8 cellular contexts compared by ENCODE assay signal in the genomic region with DNA sequence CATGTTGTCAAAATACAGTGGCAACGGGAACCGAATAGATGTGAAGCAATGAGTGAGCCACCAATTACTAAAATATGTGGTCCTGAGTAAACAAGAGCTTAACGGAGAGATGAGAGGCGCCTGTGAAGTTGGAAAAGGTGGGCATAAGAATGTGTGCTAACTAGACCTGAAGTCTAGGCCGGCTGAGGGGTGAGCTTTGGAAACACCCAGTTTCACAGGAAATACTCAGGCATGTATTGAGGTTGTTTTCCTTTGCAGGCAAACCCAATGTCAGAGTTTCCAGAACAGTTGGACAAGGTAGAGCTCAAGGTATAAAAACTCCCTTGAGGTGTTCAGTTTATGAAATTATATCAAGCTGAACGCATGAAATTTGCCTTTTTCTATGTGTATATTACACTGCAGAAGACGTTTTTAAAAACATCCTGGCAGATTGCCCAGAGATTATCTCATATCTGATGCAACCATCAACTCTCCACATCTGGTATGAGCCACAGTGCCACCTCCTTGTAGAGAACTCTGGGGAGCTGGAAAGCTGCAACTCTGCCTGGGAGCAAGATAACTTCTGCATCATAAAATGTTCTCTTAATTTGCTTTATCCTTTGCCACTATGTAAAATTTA. TPM values are rescaled to one million over a fixed set of nuclear protein-coding genes. Genes with fewer than 3 reads are reported as not detected.
DNase-seq lines count a peak whose midpoint lies in the region; ATAC-seq and TF ChIP-seq lines count a peak whose summit lies in the region.

No MANE protein-coding gene starts in this region.

- DNase-seq in HCT116 (ENCODE audit: low read depth, low spot score) = peak; percentile 51
- DNase-seq in PC-9 = no peak
- peak; percentile 93 for DNase-seq in epithelial cell of esophagus (ENCODE audit: low read depth)
- DNase-seq in NCI-H1048 (lab: John Stamatoyannopoulos, UW) = no peak
- no peak for DNase-seq in stimulated activated CD8-positive, alpha-beta memory T cell treated with anti-CD3 and anti-CD28 coated beads, Interleukin-4, amount 100 ng/mL, for 48 hours
- DNase-seq in DMS114 treated with DMSO at 0.1 percent for 48 hours (lab: John Stamatoyannopoulos, UW; ENCODE audit: unreplicated experiment) = no peak
- DNase-seq in activated CD4-positive, CD25-positive, alpha-beta regulatory T cell (lab: John Stamatoyannopoulos, UW) = no peak

- peak overlapping the region in 6 of 11 experiments; percentile 24 to 71 (median 48); a peak in 9 of 22 replicates for H3K27ac ChIP-seq in BLaER1 treated with 17β-estradiol and CSF1 and Interleukin-3, amounts not matched to agents 10 nM and 100 nM
- no peak overlapping the region; the same call in 1 of the 2 replicates for H3K27ac ChIP-seq in HCT116 (ENCODE audit: low read depth, low read length)
- no peak overlapping the region for H3K27ac ChIP-seq in PC-9

- no peaks in the 10 kb centered on the region for H3K27me3 ChIP-seq in BLaER1 treated with 17β-estradiol and CSF1 and Interleukin-3, amounts not matched to agents 10 nM and 100 nM
- H3K27me3 ChIP-seq in HCT116 (ENCODE audit: insufficient read depth, low read length) = no peaks in the 10 kb centered on the region
- H3K27me3 ChIP-seq in PC-9 (ENCODE audit: insufficient read depth, low read depth) = no peaks in the 10 kb centered on the region

- no peak overlapping the region for H3K4me3 ChIP-seq in BLaER1 treated with 17β-estradiol and CSF1 and Interleukin-3, amounts not matched to agents 10 nM and 100 nM
- H3K4me3 ChIP-seq in HCT116 (replicated peaks in 1 of 2; ENCODE audit: low read depth in 1 of 2, low read length in 2 of 2) (no peak overlapping the region), PC-9 (no peak overlapping the region), epithelial cell of esophagus (ENCODE audit: low read length) (no peak overlapping the region)

- intact Hi-C loops in HCT116 (cut with micrococcal nuclease) = loop anchor here (10.0 kb wide), 1 partner anchor 424 kb away; a partner anchor contains a TSS
- intact Hi-C loops in PC-9 (cut with micrococcal nuclease; ENCODE audit: unreplicated experiment) = no loop called here

- peak overlapping the region; percentile 87 for H2AFZ ChIP-seq in HCT116 (ENCODE audit: low read depth, low read length, poor library complexity, severe bottlenecking)
- peak overlapping the region; percentile 51; the same call in 1 of the 2 replicates for H2AFZ ChIP-seq in PC-9

- H3K9me3 ChIP-seq in BLaER1 treated with 17β-estradiol and CSF1 and Interleukin-3, amounts not matched to agents 10 nM and 100 nM (replicated peaks in 1 of 11) = no peaks in the 10 kb centered on the region
- H3K9me3 ChIP-seq in HCT116 (ENCODE audit: control insufficient read depth in 1 of 2, insufficient read depth in 1 of 2, low read depth in 1 of 2, low read length in 2 of 2) = no peaks in the 10 kb centered on the region
- no peaks in the 10 kb centered on the region for H3K9me3 ChIP-seq in PC-9 (ENCODE audit: insufficient read depth, low read depth)

- no peaks in the 10 kb centered on the region for H3K36me3 ChIP-seq in BLaER1 treated with 17β-estradiol and CSF1 and Interleukin-3, amounts not matched to agents 10 nM and 100 nM
- H3K36me3 ChIP-seq in HCT116 (ENCODE audit: control insufficient read depth in 1 of 2, insufficient read depth in 2 of 2, low read length in 2 of 2) (no peaks in the 10 kb centered on the region), PC-9 (ENCODE audit: low read depth) (no peaks in the 10 kb centered on the region)

- peaks cover 0 to 3% (median 0%) of the 10 kb centered on the region in 11 experiments; a peak in 1 of 22 replicates for H4K20me1 ChIP-seq in BLaER1 treated with 17β-estradiol and CSF1 and Interleukin-3, amounts not matched to agents 10 nM and 100 nM
- H4K20me1 ChIP-seq in HCT116 (ENCODE audit: insufficient read depth) (no peaks in the 10 kb centered on the region), PC-9 (ENCODE audit: insufficient read depth) (no peaks in the 10 kb centered on the region)

- no peak for TF ChIP-seq POLR2A in HCT116 (IDR thresholded peaks at IDR 0.05; ENCODE audit: borderline replicate concordance, extremely low read depth, insufficient read depth, insufficient read length)

- H3K9ac ChIP-seq in BLaER1 treated with 17β-estradiol and CSF1 and Interleukin-3, amounts not matched to agents 10 nM and 100 nM = peak overlapping the region in 3 of 11 experiments; percentile 1 to 32 (median 24); a peak in 1 of 22 replicates
- H3K9ac ChIP-seq in HCT116 (ENCODE audit: low read length) = no peak overlapping the region

- RAD21 ChIA-PET in HCT116 (lab: Charles Lee; ENCODE audit: low non-redundant PET in 1 of 2, low total read pairs in 2 of 2, uncharacterized antibody in 2 of 2, unreplicated experiment in 2 of 2) = interaction anchor here in 1 of 2 experiments (0.5 kb wide), 1 partner anchor 1266 kb away, joined by 3 read pairs; no protein-coding TSS in a partner anchor

- 0 out of 2 replicates have a peak, but pooled peaks cover 7% of the 10 kb centered on the region for H3F3A ChIP-seq in PC-9 (ENCODE audit: insufficient read depth, low read depth)

- H3K4me1 ChIP-seq in BLaER1 treated with 17β-estradiol and CSF1 and Interleukin-3, amounts not matched to agents 10 nM and 100 nM = peaks cover 18 to 34% (median 28%) of the 10 kb centered on the region in 10 experiments
- H3K4me1 ChIP-seq in HCT116 (ENCODE audit: control insufficient read depth in 1 of 2, insufficient read depth in 2 of 2, low read length in 2 of 2) (peaks cover 7 to 29% of the 10 kb centered on the region in 2 experiments), PC-9 (replicated peaks; ENCODE audit: insufficient read depth) (peaks cover 22% of the 10 kb centered on the region)

- BruUV-seq in HCT116 (replicated peaks; lab: Mats Ljungman, UMichigan) (no TSS peak), PC-9 (replicated peaks; lab: Mats Ljungman, UMichigan) (no TSS peak)

- no peak for ATAC-seq in HCT116

- H3K4me2 ChIP-seq in BLaER1 treated with 17β-estradiol and CSF1 and Interleukin-3, amounts not matched to agents 10 nM and 100 nM = peak overlapping the region; percentile 42 to 70 (median 55)
- H3K4me2 ChIP-seq in HCT116 (ENCODE audit: low read length) = peak overlapping the region; percentile 12; the same call in 1 of the 2 replicates
- peak overlapping the region; percentile 40; the same call in 1 of the 2 replicates for H3K4me2 ChIP-seq in PC-9

- H3K79me2 ChIP-seq in HCT116 (ENCODE audit: insufficient read depth, low read length) (no peaks in the 10 kb centered on the region), PC-9 (ENCODE audit: low read depth) (peaks cover 6% of the 10 kb centered on the region; the same call in 1 of the 2 replicates)

- TF ChIP-seq RAD21 in HCT116 (IDR thresholded peaks at IDR 0.05; ENCODE audit: low read depth) = 0 out of 2 replicates have a peak, but pooled peaks have one; percentile 45

- no peaks in the 10 kb centered on the region for H3K9me2 ChIP-seq in HCT116 (ENCODE audit: insufficient read depth)
- no peaks in the 10 kb centered on the region for H3K9me2 ChIP-seq in PC-9 (ENCODE audit: insufficient read depth)

- CTCF ChIA-PET in HCT116 (lab: Charles Lee) = no interaction called here
- CTCF ChIA-PET in PC-9 (lab: Charles Lee) = no interaction called here

- POLR2A ChIA-PET in HCT116 (lab: Charles Lee) (interaction anchor here (0.6 to 1.0 kb wide), 3 partner anchors 337 to 422 kb away, joined by 3 to 4 read pairs (median 3); a partner anchor contains a TSS), PC-9 (lab: Charles Lee; ENCODE audit: unreplicated experiment) (no interaction called here)

- TF ChIP-seq CTCF in HCT116 (IDR thresholded peaks at IDR 0.05 in 2 of 3, conservative IDR thresholded peaks at IDR 0.05 in 1 of 3; ENCODE audit: borderline replicate concordance in 1 of 3, insufficient read depth in 1 of 3, low read depth in 2 of 3, low read length in 2 of 3) (no peak), PC-9 (conservative IDR thresholded peaks at IDR 0.05) (no peak), epithelial cell of esophagus (IDR thresholded peaks at IDR 0.05; ENCODE audit: insufficient read depth, low read depth, low read length, missing control alignments) (peak; percentile 40)

TF ChIP-seq in HCT116, 20 proteins besides CTCF, POLR2A, EP300 and RAD21:
- TF ChIP-seq JUND (IDR thresholded peaks at IDR 0.05) (peak; percentile 51), ELF1 (IDR thresholded peaks at IDR 0.05; ENCODE audit: borderline replicate concordance, low read depth) (no peak), SIN3A (IDR thresholded peaks at IDR 0.05; ENCODE audit: low read depth) (no peak), POLR2AphosphoS5 (IDR thresholded peaks at IDR 0.05; ENCODE audit: low read depth, low read length) (peak; percentile 61), YY1 (IDR thresholded peaks at IDR 0.05; ENCODE audit: extremely low read depth, insufficient replicate concordance, low read depth, low read length) (no peak), CBX3 (IDR thresholded peaks at IDR 0.05; ENCODE audit: low read depth) (peak; percentile 67; the same call in 1 of the 2 replicates), CEBPB (IDR thresholded peaks at IDR 0.05; ENCODE audit: low read depth) (peak; percentile 92), SP1 (IDR thresholded peaks at IDR 0.05; ENCODE audit: low read depth) (no peak; the same call in 1 of the 2 replicates)
- TF ChIP-seq, protein P1, sequence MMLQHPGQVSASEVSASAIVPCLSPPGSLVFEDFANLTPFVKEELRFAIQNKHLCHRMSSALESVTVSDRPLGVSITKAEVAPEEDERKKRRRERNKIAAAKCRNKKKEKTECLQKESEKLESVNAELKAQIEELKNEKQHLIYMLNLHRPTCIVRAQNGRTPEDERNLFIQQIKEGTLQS (IDR thresholded peaks at IDR 0.05) = no peak; the same call in 1 of the 2 replicates
TF ChIP-seq in HCT116: peak in this region for 4.

RNA-seq across cellular contexts. Expression of a gene that starts 3.9 kb away (rescaled TPM):
- total RNA-seq in HCT116 (2021; ENCODE audit: unreplicated experiment) = 8.8 TPM
- 6.0 TPM in 2 replicates for polyA plus RNA-seq in HCT116 (2012)
- total RNA-seq in PC-9 (2021) = 6.7 and 6.9 TPM in 2 replicates

Comparison
In these comparisons a context has a peak if more than half of its experiments do, and no peak if none do; other contexts are left out.
1. H3K27ac ChIP-seq: peak in BLaER1 treated with 17β-estradiol and CSF1 and Interleukin-3, amounts not matched to agents 10 nM and 100 nM (6 of 11); none in HCT116 (single experiment) and PC-9 (single experiment).
2. DNase-seq: peak in HCT116 (single experiment) and epithelial cell of esophagus (single experiment); none in PC-9 (0 of 2), NCI-H1048 (single experiment), stimulated activated CD8-positive, alpha-beta memory T cell treated with anti-CD3 and anti-CD28 coated beads, Interleukin-4, amount 100 ng/mL, for 48 hours (single experiment), DMS114 treated with DMSO at 0.1 percent for 48 hours (single experiment) and activated CD4-positive, CD25-positive, alpha-beta regulatory T cell (0 of 4).
3. Peak in every context shown above with its lines, with median percentiles within 50 percentile points of each other: H3K4me2 ChIP-seq.